In genomic region chr9:21413089-21414023, GRCh38 we compare ENCODE assay signal across 9 cellular contexts. TPM values are rescaled to one million over a fixed set of nuclear protein-coding genes. Genes with fewer than 3 reads are reported as not detected.
DNase-seq lines count a peak whose midpoint lies in the region; ATAC-seq and TF ChIP-seq lines count a peak whose summit lies in the region.
"Had no signal": no experiment of that assay in that cellular context is flagged by ENCODE, and none has a peak within 500 bp of the region (broad histone marks: within the 10 kb centered on the region; RNA-seq: fewer than 3 reads in every experiment).

No MANE protein-coding gene starts in this region.

- no peaks in the 10 kb centered on the region for H3K36me3 Mint-ChIP-seq in neural progenitor cell

- ATAC-seq in HG02623 (IDR thresholded peaks at IDR 0.05; ENCODE audit: unreplicated experiment) (peak; percentile 57), HG02852 (IDR thresholded peaks at IDR 0.05; ENCODE audit: unreplicated experiment) (no peak), HG03354 (IDR thresholded peaks at IDR 0.05; ENCODE audit: poor library complexity, severe bottlenecking, unreplicated experiment) (no peak)

- no peak overlapping the region for H3K27ac ChIP-seq in neural progenitor cell

- no peaks in the 10 kb centered on the region for H4K20me1 ChIP-seq in neural progenitor cell (ENCODE audit: low read depth)

- H3K27ac Mint-ChIP-seq in neural progenitor cell = no peak overlapping the region

- no peaks in the 10 kb centered on the region for H3K27me3 Mint-ChIP-seq in neural progenitor cell (ENCODE audit: insufficient read depth, low read depth)

- peak; percentile 18 for DNase-seq in GM12865 (ENCODE audit: low read depth)
- DNase-seq in astrocyte of the spinal cord (ENCODE audit: low read depth, low spot score) = no peak
- peak; percentile 13 for DNase-seq in neural progenitor cell (ENCODE audit: low spot score)
- no peak for DNase-seq in activated CD4-positive, CD25-positive, alpha-beta regulatory T cell (lab: John Stamatoyannopoulos, UW)

- no peak overlapping the region for H3K4me2 ChIP-seq in neural progenitor cell

- H3K9ac ChIP-seq in neural progenitor cell = no peak overlapping the region

- H3K79me2 ChIP-seq in neural progenitor cell (ENCODE audit: low read depth) = no peaks in the 10 kb centered on the region

- in situ Hi-C loops in astrocyte of the spinal cord (cut with HindIII; ENCODE audit: low sequenced_read_pairs) = no loop called here

- H3K27me3 ChIP-seq in neural progenitor cell = no peaks in the 10 kb centered on the region

- no peak overlapping the region for H2AFZ ChIP-seq in neural progenitor cell (replicated peaks)

- H3K9me3 ChIP-seq in neural progenitor cell (ENCODE audit: low read depth) = no peaks in the 10 kb centered on the region

- no peak overlapping the region for H3K4me3 ChIP-seq in GM12865 (ENCODE audit: low read depth, low read length)
- no peak overlapping the region for H3K4me3 ChIP-seq in astrocyte of the spinal cord (ENCODE audit: low read depth, low read length)
- H3K4me3 ChIP-seq in neural progenitor cell = no peak overlapping the region

- no peaks in the 10 kb centered on the region for H3K9me3 Mint-ChIP-seq in neural progenitor cell

- H3K4me1 ChIP-seq in neural progenitor cell = peaks cover 5% of the 10 kb centered on the region

- H3K36me3 ChIP-seq in neural progenitor cell = no peaks in the 10 kb centered on the region

- no peak overlapping the region for H3K4me3 Mint-ChIP-seq in neural progenitor cell

- TF ChIP-seq CTCF in GM12865 (IDR thresholded peaks at IDR 0.05; ENCODE audit: insufficient read depth, low read depth, low read length, missing control alignments) (peak; percentile 52), astrocyte of the spinal cord (IDR thresholded peaks at IDR 0.05; ENCODE audit: low read depth, low read length) (peak; percentile 5), neural progenitor cell (IDR thresholded peaks at IDR 0.05) (peak; percentile 47)

- H3F3A ChIP-seq in neural progenitor cell (ENCODE audit: low read depth) = no peaks in the 10 kb centered on the region

- H3K4me1 Mint-ChIP-seq in neural progenitor cell = peaks cover 18% of the 10 kb centered on the region

RNA-seq across cellular contexts. Expression of gene IFNA8, which starts 4.4 kb away (rescaled TPM):
- not detected in 2 replicates for total RNA-seq in neural progenitor cell (ENCODE audit: low replicate concordance)
- total RNA-seq: kidney epithelial cell; T-helper 2 cell treated with Interferon-gamma antibody and Interleukin-4, amounts not matched to agents 100 ng/mL and 5 ng/mL, for 36 hours had no signal

RNA-seq across cellular contexts. Expression of gene IFNA1, which starts 26.9 kb away (rescaled TPM):
- not detected in 2 replicates for total RNA-seq in neural progenitor cell (ENCODE audit: low replicate concordance)
- total RNA-seq: kidney epithelial cell; T-helper 2 cell treated with Interferon-gamma antibody and Interleukin-4, amounts not matched to agents 100 ng/mL and 5 ng/mL, for 36 hours had no signal

RNA-seq across cellular contexts. Expression of gene IFNA2, which starts 28.2 kb away (rescaled TPM):
- total RNA-seq in neural progenitor cell (ENCODE audit: low replicate concordance) = not detected in 2 replicates
- total RNA-seq: kidney epithelial cell; T-helper 2 cell treated with Interferon-gamma antibody and Interleukin-4, amounts not matched to agents 100 ng/mL and 5 ng/mL, for 36 hours had no signal

RNA-seq across cellular contexts. Expression of gene IFNA13, which starts 45.5 kb away (rescaled TPM):
- not detected in 2 replicates for total RNA-seq in neural progenitor cell (ENCODE audit: low replicate concordance)
- total RNA-seq: kidney epithelial cell; T-helper 2 cell treated with Interferon-gamma antibody and Interleukin-4, amounts not matched to agents 100 ng/mL and 5 ng/mL, for 36 hours had no signal

Comparison
In these comparisons a context has a peak if more than half of its experiments do, and no peak if none do; other contexts are left out.
1. DNase-seq: peak in GM12865 (single experiment) and neural progenitor cell (single experiment); none in astrocyte of the spinal cord (single experiment) and activated CD4-positive, CD25-positive, alpha-beta regulatory T cell (0 of 4).
2. Peak in every context shown above with its lines, with median percentiles within 50 percentile points of each other: CTCF ChIP-seq.